ENCODE assay signal across 1 cellular context in genomic region chr17:81666342-81667191, GRCh38.
TF ChIP-seq lines count a peak whose summit lies in the region.

CCDC137 (plus strand) TSS chr17:81666737; CDS start chr17:81666767, 30 bp downstream.
OXLD1 (minus strand) TSS chr17:81666605; CDS start chr17:81666577, 28 bp downstream.

TF ChIP-seq in K562, 482 proteins besides CTCF, POLR2A, EP300 and RAD21 (continued from another document and continues in another):
- TF ChIP-seq MGA (IDR thresholded peaks at IDR 0.05): no peak
- no peak for TF ChIP-seq GTF3C2 (IDR thresholded peaks at IDR 0.05; ENCODE audit: borderline replicate concordance, extremely low read depth, insufficient read length)
- TF ChIP-seq FOSL1 (tag; conservative IDR thresholded peaks at IDR 0.05): no peak
- peak in 1 of 2 experiments; percentile 38; a peak in 1 of 4 replicates for TF ChIP-seq TEAD1 (CRISPR knock-in tag; IDR thresholded peaks at IDR 0.05)
- TF ChIP-seq U2AF1 (optimal IDR thresholded peaks at IDR 0.05; ENCODE audit: low read depth, low read length): peak; percentile 72
- peak; percentile 52 for TF ChIP-seq CCNT2 (IDR thresholded peaks at IDR 0.05; ENCODE audit: borderline replicate concordance, extremely low read depth, insufficient read length, low read depth, low read length)
- TF ChIP-seq BRD9 (IDR thresholded peaks at IDR 0.05; ENCODE audit: low read depth, partially characterized antibody): no peak
- no peak for TF ChIP-seq ZNF445 (CRISPR knock-in tag; IDR thresholded peaks at IDR 0.05; ENCODE audit: low read depth)
- no peak for TF ChIP-seq ZNF324 (CRISPR knock-in tag; IDR thresholded peaks at IDR 0.05)
- no peak for TF ChIP-seq TEAD4 (IDR thresholded peaks at IDR 0.05; ENCODE audit: low read length)
- TF ChIP-seq TEAD4 (CRISPR knock-in tag; IDR thresholded peaks at IDR 0.05; ENCODE audit: borderline replicate concordance): peak; percentile 82; the same call in 1 of the 2 replicates
- TF ChIP-seq GTF2B (IDR thresholded peaks at IDR 0.05; ENCODE audit: extremely low read depth, insufficient read length): no peak
- no peak for TF ChIP-seq CEBPG (CRISPR knock-in tag; IDR thresholded peaks at IDR 0.05)
- TF ChIP-seq CEBPG (tag; conservative IDR thresholded peaks at IDR 0.05 in 1 of 2, IDR thresholded peaks at IDR 0.05 in 1 of 2): no peak
- TF ChIP-seq GABPB1 (CRISPR knock-in tag; IDR thresholded peaks at IDR 0.05): peak; percentile 98
- TF ChIP-seq PCBP1 (IDR thresholded peaks at IDR 0.05; ENCODE audit: low read depth, low read length, poor library complexity, severe bottlenecking): peak; percentile 95
- no peak for TF ChIP-seq KLF10 (CRISPR knock-in tag; IDR thresholded peaks at IDR 0.05)
- TF ChIP-seq PRDM10 (IDR thresholded peaks at IDR 0.05; ENCODE audit: partially characterized antibody): peak; percentile 15
- peak; percentile 68; the same call in 1 of the 2 replicates for TF ChIP-seq CBX1 (IDR thresholded peaks at IDR 0.05; ENCODE audit: low read depth)
- TF ChIP-seq ZKSCAN1 (IDR thresholded peaks at IDR 0.05; ENCODE audit: low read depth, low read length): peak; percentile 13; the same call in 1 of the 2 replicates
- TF ChIP-seq NRF1 (conservative IDR thresholded peaks at IDR 0.05 in 1 of 2, IDR thresholded peaks at IDR 0.05 in 1 of 2): peak; percentile 49 to 70; a peak in 3 of 4 replicates
- TF ChIP-seq AFF4 (CRISPR knock-in tag; IDR thresholded peaks at IDR 0.05): no peak; the same call in 1 of the 2 replicates
- peak; percentile 45; the same call in 1 of the 2 replicates for TF ChIP-seq CREB1 (IDR thresholded peaks at IDR 0.05)
- 0 out of 2 replicates have a peak, but pooled peaks have one; percentile 51 for TF ChIP-seq CREB1 (CRISPR knock-in tag; IDR thresholded peaks at IDR 0.05)
- peak; percentile 49 for TF ChIP-seq SMAD1 (IDR thresholded peaks at IDR 0.05; ENCODE audit: low read depth, low read length, partially characterized antibody)
- TF ChIP-seq TFAM (CRISPR knock-in tag; conservative IDR thresholded peaks at IDR 0.05): no peak
- TF ChIP-seq MTA3 (IDR thresholded peaks at IDR 0.05; ENCODE audit: borderline replicate concordance): peak; percentile 72
- TF ChIP-seq GTF2A2 (tag; IDR thresholded peaks at IDR 0.05): 0 out of 2 replicates have a peak, but pooled peaks have one; percentile 36
- TF ChIP-seq SUPT5H (IDR thresholded peaks at IDR 0.05): peak; percentile 94
- TF ChIP-seq PHF21A (IDR thresholded peaks at IDR 0.05; ENCODE audit: borderline replicate concordance, low read depth): no peak
- peak; percentile 56; the same call in 1 of the 2 replicates for TF ChIP-seq HNRNPL (IDR thresholded peaks at IDR 0.05; ENCODE audit: low read depth, low read length)
